18 cellular contexts compared by ENCODE assay signal in genomic region chr3:172410702-172411477, GRCh38. TPM values are rescaled to one million over a fixed set of nuclear protein-coding genes. Genes with fewer than 3 reads are reported as not detected.
DNase-seq lines count a peak whose midpoint lies in the region; ATAC-seq, FAIRE-seq and TF ChIP-seq lines count a peak whose summit lies in the region.
"Had no signal": no experiment of that assay in that cellular context is flagged by ENCODE, and none has a peak within 500 bp of the region (broad histone marks: within the 10 kb centered on the region; RNA-seq: fewer than 3 reads in every experiment).

No MANE protein-coding gene starts in this region.

- TF ChIP-seq CTCF in GM12878 (IDR thresholded peaks at IDR 0.05 in 2 of 3, conservative IDR thresholded peaks at IDR 0.05 in 1 of 3; ENCODE audit: control insufficient read depth in 2 of 3, extremely low read depth in 1 of 3, insufficient read depth in 1 of 3, low read depth in 3 of 3, low read length in 3 of 3) (no peak), HepG2 (CRISPR knock-in tag; IDR thresholded peaks at IDR 0.05) (no peak)

- no peak for TF ChIP-seq POLR2A in GM12878 (IDR thresholded peaks at IDR 0.05; ENCODE audit: low read depth, low read length)
- 0 out of 4 replicates have a peak, but pooled peaks of 1 of the 2 experiments have one; percentile 10 for TF ChIP-seq POLR2A in HepG2 (IDR thresholded peaks at IDR 0.05; ENCODE audit: insufficient read depth in 1 of 2, low read depth in 2 of 2, low read length in 2 of 2)

- H3K36me3 ChIP-seq in GM12878 (ENCODE audit: control insufficient read depth in 2 of 2, insufficient read depth in 2 of 2, low read length in 1 of 2) (no peaks in the 10 kb centered on the region), HepG2 (replicated peaks in 1 of 2; ENCODE audit: control insufficient read depth in 1 of 2, insufficient read depth in 2 of 2, low read length in 2 of 2) (no peaks in the 10 kb centered on the region)

- no peak overlapping the region for H3K4me3 ChIP-seq in GM12878
- no peak overlapping the region for H3K4me3 ChIP-seq in HepG2 (replicated peaks in 1 of 3; ENCODE audit: insufficient read depth in 1 of 3, low read depth in 2 of 3, low read length in 3 of 3)
- H3K4me3 ChIP-seq: GM23248, SJCRH30 had no signal

- TF ChIP-seq RAD21 in GM12878 (IDR thresholded peaks at IDR 0.05; ENCODE audit: insufficient read depth, low read depth, low read length), result no peak
- TF ChIP-seq RAD21 in HepG2 (CRISPR knock-in tag; IDR thresholded peaks at IDR 0.05), result no peak

- H3K4me3 Mint-ChIP-seq in stimulated activated memory B cell treated with anti-CD40 and anti-IgM and Interleukin-4, amounts not matched to agents 10 μg/mL and 1 μg/mL and 100 μg/mL, for 72 hours, result no peak overlapping the region
- H3K4me3 Mint-ChIP-seq in activated CD4-positive, alpha-beta T cell treated with anti-CD3 and anti-CD28 coated beads for 36 hours, result no peak overlapping the region
- H3K4me3 Mint-ChIP-seq: CD14-positive monocyte had no signal

- no peak overlapping the region for H3K27ac Mint-ChIP-seq in stimulated activated memory B cell treated with anti-CD40 and anti-IgM and Interleukin-4, amounts not matched to agents 10 μg/mL and 1 μg/mL and 100 μg/mL, for 72 hours
- H3K27ac Mint-ChIP-seq in activated CD4-positive, alpha-beta T cell treated with anti-CD3 and anti-CD28 coated beads for 36 hours, result no peak overlapping the region

- H4K20me1 ChIP-seq in GM12878 (ENCODE audit: control insufficient read depth, insufficient read depth), result no peaks in the 10 kb centered on the region
- H4K20me1 ChIP-seq in HepG2 (ENCODE audit: insufficient read depth, low read length), result peaks cover 1% of the 10 kb centered on the region; the same call in 1 of the 2 replicates

- no peaks in the 10 kb centered on the region for H3K79me2 ChIP-seq in GM12878 (ENCODE audit: control insufficient read depth, insufficient read depth, low read length)
- H3K79me2 ChIP-seq in HepG2 (ENCODE audit: insufficient read depth, low read length), result no peaks in the 10 kb centered on the region

- H2AFZ ChIP-seq in GM12878 (ENCODE audit: control insufficient read depth, low read depth, low read length), result no peak overlapping the region
- no peak overlapping the region for H2AFZ ChIP-seq in HepG2 (ENCODE audit: low read length)
- H2AFZ ChIP-seq: GM23248 had no signal

- H3K27ac ChIP-seq in GM12878 (ENCODE audit: control insufficient read depth, insufficient read depth) (no peak overlapping the region), HepG2 (ENCODE audit: extremely low read length, insufficient read depth, low read length) (no peak overlapping the region)
- H3K27ac ChIP-seq: GM23248, HL-60, SJCRH30 had no signal

- in situ Hi-C loops in GM12878 (cut with MboI) (no loop called here), HepG2 (cut with HindIII; ENCODE audit: extremely low pct_ligation_motif_present, low pct_unique_long_range_greater_than_20kb) (no loop called here)

- RAD21 ChIA-PET in GM12878 (lab: Charles Lee; ENCODE audit: unreplicated experiment), result no interaction called here

- H3K4me2 ChIP-seq in GM12878 (ENCODE audit: control insufficient read depth, insufficient read depth) (no peak overlapping the region), HepG2 (ENCODE audit: low read depth, low read length) (no peak overlapping the region)

- WGBS in GM12878 (ENCODE audit: insufficient coverage, insufficient replicate concordance, low lambda C conversion rate, missing lambda C conversion rate), result 35% methylated on average over 11 of the region's 13 CpGs
- 57% methylated on average over 5 of the region's 13 CpGs for WGBS in HepG2 (ENCODE audit: low lambda C conversion rate)

- peak; percentile 9 for DNase-seq in EH (ENCODE audit: low read depth)
- DNase-seq in GM12878 (ENCODE audit: low read depth, low spot score), result no peak
- DNase-seq in HepG2 (ENCODE audit: low spot score), result no peak
- no peak for DNase-seq in hypothalamus (lab: John Stamatoyannopoulos, UW)
- DNase-seq in activated CD4-positive, alpha-beta T cell treated with anti-CD3 and anti-CD28 coated beads for 36 hours, result no peak
- DNase-seq: ACHN, AML-193, COR-L47, GM23248, NCI-H187 treated with DMSO at 0.1 percent for 48 hours, NCI-H2171, NCI-H748 treated with DMSO at 0.1 percent for 48 hours, SJCRH30 had no signal

- SMC1A ChIA-PET in GM12878 (lab: Charles Lee; ENCODE audit: uncharacterized antibody, unreplicated experiment), result no interaction called here

- POLR2A ChIA-PET in GM12878 (lab: Charles Lee), result no interaction called here
- POLR2A ChIA-PET in HepG2 (lab: Yijun Ruan, JAX), result no interaction called here
- POLR2A ChIA-PET in activated CD4-positive, alpha-beta T cell treated with anti-CD3 and anti-CD28 coated beads for 36 hours (lab: Charles Lee), result no interaction called here

- no peaks in the 10 kb centered on the region for H3K4me1 Mint-ChIP-seq in stimulated activated memory B cell treated with anti-CD40 and anti-IgM and Interleukin-4, amounts not matched to agents 10 μg/mL and 1 μg/mL and 100 μg/mL, for 72 hours
- H3K4me1 Mint-ChIP-seq in activated CD4-positive, alpha-beta T cell treated with anti-CD3 and anti-CD28 coated beads for 36 hours, result no peaks in the 10 kb centered on the region
- H3K4me1 Mint-ChIP-seq: CD14-positive monocyte had no signal

- intact Hi-C loops in GM12878 (cut with micrococcal nuclease; ENCODE audit: unreplicated experiment), result no loop called here
- intact Hi-C loops in HepG2 (cut with micrococcal nuclease; ENCODE audit: unreplicated experiment), result no loop called here
- intact Hi-C loops in activated CD4-positive, alpha-beta T cell treated with anti-CD3 and anti-CD28 coated beads for 36 hours (cut with DNase I, micrococcal nuclease), result no loop called here

- peaks cover 7% of the 10 kb centered on the region for H3K27me3 Mint-ChIP-seq in stimulated activated memory B cell treated with anti-CD40 and anti-IgM and Interleukin-4, amounts not matched to agents 10 μg/mL and 1 μg/mL and 100 μg/mL, for 72 hours
- H3K27me3 Mint-ChIP-seq in activated CD4-positive, alpha-beta T cell treated with anti-CD3 and anti-CD28 coated beads for 36 hours, result peaks cover 15% of the 10 kb centered on the region

- no peaks in the 10 kb centered on the region for H3K4me1 ChIP-seq in GM12878 (ENCODE audit: control insufficient read depth, insufficient read depth, low read length)
- H3K4me1 ChIP-seq in HepG2 (ENCODE audit: insufficient read depth, low read length), result no peaks in the 10 kb centered on the region
- H3K4me1 ChIP-seq: SJCRH30 had no signal

- peak; percentile 33 for ATAC-seq in GM12878
- peak; percentile 56 for ATAC-seq in HepG2
- peak; percentile 25 for ATAC-seq in stimulated activated memory B cell treated with anti-CD40 and anti-IgM and Interleukin-4, amounts not matched to agents 10 μg/mL and 1 μg/mL and 100 μg/mL, for 72 hours
- no peak for ATAC-seq in activated CD4-positive, alpha-beta T cell treated with anti-CD3 and anti-CD28 coated beads for 36 hours
- ATAC-seq in HG03280 (IDR thresholded peaks at IDR 0.05; ENCODE audit: unreplicated experiment), result no peak

- TF ChIP-seq EP300 in GM12878 (IDR thresholded peaks at IDR 0.05; ENCODE audit: borderline replicate concordance in 1 of 2, control insufficient read depth in 1 of 2, low read depth in 2 of 2, low read length in 2 of 2) (no peak), HepG2 (IDR thresholded peaks at IDR 0.05; ENCODE audit: low read depth in 2 of 2, low read length in 2 of 2) (no peak), HepG2 (CRISPR knock-in tag; IDR thresholded peaks at IDR 0.05; ENCODE audit: borderline replicate concordance) (no peak)

- BruUV-seq in GM12878 (replicated peaks; lab: Mats Ljungman, UMichigan), result no TSS peak
- BruUV-seq in HepG2 (replicated peaks; lab: Mats Ljungman, UMichigan), result no TSS peak

- no peaks in the 10 kb centered on the region for H3K9me3 ChIP-seq in GM12878 (replicated peaks; ENCODE audit: control insufficient read depth, insufficient read depth, low read length)
- H3K9me3 ChIP-seq in HepG2 (ENCODE audit: low read length), result no peaks in the 10 kb centered on the region
- H3K9me3 ChIP-seq: SJCRH30 had no signal

- peaks cover 2% of the 10 kb centered on the region for H3K9me3 Mint-ChIP-seq in stimulated activated memory B cell treated with anti-CD40 and anti-IgM and Interleukin-4, amounts not matched to agents 10 μg/mL and 1 μg/mL and 100 μg/mL, for 72 hours
- no peaks in the 10 kb centered on the region for H3K9me3 Mint-ChIP-seq in activated CD4-positive, alpha-beta T cell treated with anti-CD3 and anti-CD28 coated beads for 36 hours (ENCODE audit: low read depth)

- FAIRE-seq in GM12878 (lab: Jason Lieb, UNC) (no peak), HepG2 (lab: Jason Lieb, UNC) (no peak)
- FAIRE-seq: HTR-8/SVneo had no signal

- CTCF ChIA-PET in GM12878 (lab: Yijun Ruan, JAX), result no interaction called here
- CTCF ChIA-PET in HepG2 (lab: Yijun Ruan, JAX; ENCODE audit: low intra/inter-chr PET ratio, low total read pairs), result no interaction called here
- CTCF ChIA-PET in activated CD4-positive, alpha-beta T cell treated with anti-CD3 and anti-CD28 coated beads for 36 hours (lab: Charles Lee), result interaction anchor here (1.4 kb wide), 1 partner anchor 78 kb away, joined by 3 read pairs; no protein-coding TSS in a partner anchor

- H3K27me3 ChIP-seq in GM12878 (replicated peaks in 1 of 2; ENCODE audit: control insufficient read depth in 2 of 2, insufficient read depth in 2 of 2, low read length in 1 of 2) (no peaks in the 10 kb centered on the region), HepG2 (ENCODE audit: control insufficient read depth in 1 of 2, insufficient read depth in 2 of 2, low read length in 2 of 2) (no peaks in the 10 kb centered on the region; a peak in 1 of 5 replicates)
- H3K27me3 ChIP-seq: SJCRH30 had no signal

- H3K36me3 Mint-ChIP-seq in stimulated activated memory B cell treated with anti-CD40 and anti-IgM and Interleukin-4, amounts not matched to agents 10 μg/mL and 1 μg/mL and 100 μg/mL, for 72 hours, result no peaks in the 10 kb centered on the region
- H3K36me3 Mint-ChIP-seq in activated CD4-positive, alpha-beta T cell treated with anti-CD3 and anti-CD28 coated beads for 36 hours (ENCODE audit: low read depth), result no peaks in the 10 kb centered on the region
- H3K36me3 Mint-ChIP-seq: CD14-positive monocyte had no signal

- H3K9ac ChIP-seq in GM12878 (ENCODE audit: control insufficient read depth, insufficient read depth, low read length) (no peak overlapping the region), HepG2 (ENCODE audit: insufficient read depth, low read depth, low read length) (no peak overlapping the region)
- H3K9ac ChIP-seq: GM23248 had no signal

RNA-seq across cellular contexts. Expression of gene GHSR, which starts 37.4 kb away (rescaled TPM):
- not detected in 2 replicates for total RNA-seq in GM12878 (2013; cell fraction: nucleolus; rRNA removed)
- not detected in 2 replicates for total RNA-seq in GM12878 (2014; rRNA removed)
- not detected in 2 replicates for total RNA-seq in GM12878 (2014; rRNA removed; fragmentation: Illumina TruSeq; extraction: Trizol)
- total RNA-seq in GM12878 (2021), result not detected in 2 replicates
- polyA plus RNA-seq in GM12878 (2011; ENCODE audit: low read depth), result not detected
- polyA plus RNA-seq in GM12878 (2011; rRNA removed), result not detected in 2 replicates
- not detected in 2 replicates for polyA plus RNA-seq in GM12878 (2011; cell fraction: cytosol; rRNA removed)
- not detected in 2 replicates for polyA plus RNA-seq in GM12878 (2011; cell fraction: nucleus; rRNA removed)
- not detected in 2 replicates for polyA plus RNA-seq in GM12878 (2012)
- polyA plus RNA-seq in GM12878 (2014; fragmentation: Illumina TruSeq; extraction: Trizol), result not detected in 2 replicates
- polyA plus RNA-seq in GM12878 (2014; fragmentation: Nextera tagmentation; extraction: Ambion mirVana), result not detected
- not detected in 2 replicates for polyA plus RNA-seq in GM12878 (2014; rRNA removed)
- polyA plus RNA-seq in GM12878 (2016; fragmentation: Nextera tagmentation; extraction: Ambion mirVana), result not detected
- polyA minus RNA-seq in GM12878 (2011; rRNA and poly(A)+ RNA removed), result not detected in 2 replicates
- polyA minus RNA-seq in GM12878 (2011; cell fraction: cytosol; rRNA and poly(A)+ RNA removed), result not detected in 2 replicates
- not detected in 2 replicates for polyA minus RNA-seq in GM12878 (2011; cell fraction: nucleus; rRNA and poly(A)+ RNA removed)
- not detected in 2 replicates for total RNA-seq in HepG2 (2016; rRNA removed; fragmentation: Illumina TruSeq; extraction: Trizol)
- not detected in 2 replicates for total RNA-seq in HepG2 (2016; cell fraction: cytosol; rRNA removed; fragmentation: Illumina TruSeq; extraction: Trizol; ENCODE audit: low read depth)
- not detected in 2 replicates for total RNA-seq in HepG2 (2016; cell fraction: insoluble cytoplasmic fraction; rRNA removed; fragmentation: Illumina TruSeq; extraction: Trizol)
- total RNA-seq in HepG2 (2016; cell fraction: membrane; rRNA removed; fragmentation: Illumina TruSeq; extraction: Trizol), result not detected in 2 replicates
- not detected in 2 replicates for total RNA-seq in HepG2 (2016; cell fraction: nucleus; rRNA removed; fragmentation: Illumina TruSeq; extraction: Trizol)
- not detected in 2 replicates for polyA plus RNA-seq in HepG2 (2011; rRNA removed)
- polyA plus RNA-seq in HepG2 (2011; cell fraction: cytosol; rRNA removed), result not detected in 2 replicates
- not detected in 2 replicates for polyA plus RNA-seq in HepG2 (2011; cell fraction: nucleus; rRNA removed)
- not detected in 2 replicates for polyA plus RNA-seq in HepG2 (2012)
- polyA plus RNA-seq in HepG2 (2016; cell fraction: cytosol; fragmentation: Illumina TruSeq; extraction: Trizol; ENCODE audit: low read depth), result not detected in 2 replicates
- not detected in 2 replicates for polyA plus RNA-seq in HepG2 (2016; cell fraction: insoluble cytoplasmic fraction; fragmentation: Illumina TruSeq; extraction: Trizol; ENCODE audit: low read depth)
- not detected in 2 replicates for polyA plus RNA-seq in HepG2 (2016; cell fraction: membrane; fragmentation: Illumina TruSeq; extraction: Trizol; ENCODE audit: low read depth)
- not detected in 2 replicates for polyA plus RNA-seq in HepG2 (2016; cell fraction: nucleus; fragmentation: Illumina TruSeq; extraction: Trizol; ENCODE audit: insufficient read depth, low read depth)
- polyA minus RNA-seq in HepG2 (2011; rRNA and poly(A)+ RNA removed; ENCODE audit: low replicate concordance), result not detected in 2 replicates
- not detected in 2 replicates for polyA minus RNA-seq in HepG2 (2011; cell fraction: cytosol; rRNA and poly(A)+ RNA removed)
- polyA minus RNA-seq in HepG2 (2011; cell fraction: nucleus; rRNA and poly(A)+ RNA removed), result not detected in 2 replicates
- total RNA-seq in activated CD4-positive, alpha-beta T cell treated with anti-CD3 and anti-CD28 coated beads for 36 hours, result not detected
- total RNA-seq: GM23248 had no signal
- polyA plus RNA-seq: CD14-positive monocyte, GM23248 had no signal

Comparison
In these comparisons a context has a peak if more than half of its experiments do, and no peak if none do; other contexts are left out.
1. ATAC-seq: peak in GM12878 (single experiment), HepG2 (single experiment) and stimulated activated memory B cell treated with anti-CD40 and anti-IgM and Interleukin-4, amounts not matched to agents 10 μg/mL and 1 μg/mL and 100 μg/mL, for 72 hours (single experiment); none in activated CD4-positive, alpha-beta T cell treated with anti-CD3 and anti-CD28 coated beads for 36 hours (single experiment) and HG03280 (single experiment).